In genomic region chr15:88894819-88895767, GRCh38 we compare ENCODE assay signal across 1 cellular context.
A peak's percentile ranks its signal among the peaks of the same experiment; 100 is the strongest.
TF ChIP-seq lines count a peak whose summit lies in the region.

HAPLN3 (minus strand) TSS chr15:88895544; CDS start chr15:88887298, 8,246 bp downstream.

TF ChIP-seq in HepG2, 621 proteins besides CTCF, POLR2A, EP300 and RAD21 (continued from another document):
- TF ChIP-seq ZFP91 (CRISPR knock-in tag; IDR thresholded peaks at IDR 0.05; ENCODE audit: borderline replicate concordance) (peak; percentile 90), STAT6 (CRISPR knock-in tag; IDR thresholded peaks at IDR 0.05; ENCODE audit: borderline replicate concordance) (no peak)
TF ChIP-seq in HepG2: peak in this region for 4.
